ENCODE assay signal across 9 cellular contexts in genomic region chr10:7412482-7413251, GRCh38. TPM values are rescaled to one million over a fixed set of nuclear protein-coding genes. Genes with fewer than 3 reads are reported as not detected.
DNase-seq lines count a peak whose midpoint lies in the region; ATAC-seq and TF ChIP-seq lines count a peak whose summit lies in the region.
"Had no signal": no experiment of that assay in that cellular context is flagged by ENCODE, and none has a peak within 500 bp of the region (broad histone marks: within the 10 kb centered on the region; RNA-seq: fewer than 3 reads in every experiment).

No MANE protein-coding gene starts in this region.

- H3K27ac Mint-ChIP-seq in activated CD4-positive, alpha-beta T cell treated with anti-CD3 and anti-CD28 coated beads for 36 hours = no peak overlapping the region
- H3K27ac Mint-ChIP-seq in effector memory CD8-positive, alpha-beta T cell = no peak overlapping the region
- peak overlapping the region in 3 of 6 donors; percentile 15 to 52 (median 41) for H3K27ac Mint-ChIP-seq in naive B cell

- TF ChIP-seq POLR2A in thyroid gland (IDR thresholded peaks at IDR 0.05) = no peak

- H3K4me1 Mint-ChIP-seq in activated CD4-positive, alpha-beta T cell treated with anti-CD3 and anti-CD28 coated beads for 36 hours = peaks cover 34% of the 10 kb centered on the region
- peaks cover 24 to 27% of the 10 kb centered on the region in 2 donors for H3K4me1 Mint-ChIP-seq in effector memory CD8-positive, alpha-beta T cell (ENCODE audit: low read depth in 2 of 2)
- H3K4me1 Mint-ChIP-seq in naive B cell = peaks cover 31 to 43% (median 32%) of the 10 kb centered on the region in 3 donors

- no peaks in the 10 kb centered on the region for H3K9me3 Mint-ChIP-seq in activated CD4-positive, alpha-beta T cell treated with anti-CD3 and anti-CD28 coated beads for 36 hours (ENCODE audit: low read depth)
- H3K9me3 Mint-ChIP-seq in effector memory CD8-positive, alpha-beta T cell = no peaks in the 10 kb centered on the region
- no peaks in the 10 kb centered on the region for H3K9me3 Mint-ChIP-seq in naive B cell

- DNase-seq in activated CD4-positive, alpha-beta T cell treated with anti-CD3 and anti-CD28 coated beads for 36 hours = peak; percentile 71
- DNase-seq in activated CD4-positive, alpha-beta T cell treated with anti-CD3 and anti-CD28 coated beads for 1 hour = no peak
- no peak for DNase-seq in effector memory CD8-positive, alpha-beta T cell
- peak; percentile 14 for DNase-seq in naive B cell
- DNase-seq in thyroid gland = peak; percentile 63 to 67
- no peak for DNase-seq in NCI-H187 treated with DMSO at 0.1 percent for 48 hours (lab: John Stamatoyannopoulos, UW)

- no peaks in the 10 kb centered on the region for H3K36me3 ChIP-seq in thyroid gland

- H3K36me3 Mint-ChIP-seq in activated CD4-positive, alpha-beta T cell treated with anti-CD3 and anti-CD28 coated beads for 36 hours (ENCODE audit: low read depth) = peaks cover 2% of the 10 kb centered on the region
- H3K36me3 Mint-ChIP-seq in effector memory CD8-positive, alpha-beta T cell (ENCODE audit: insufficient read depth) = peaks cover 26% of the 10 kb centered on the region
- no peaks in the 10 kb centered on the region for H3K36me3 Mint-ChIP-seq in naive B cell

- no peaks in the 10 kb centered on the region for H3K27me3 ChIP-seq in thyroid gland

- intact Hi-C loops in activated CD4-positive, alpha-beta T cell treated with anti-CD3 and anti-CD28 coated beads for 36 hours (cut with DNase I, micrococcal nuclease) = loop anchor here in 1 of 2 experiments (5.0 kb wide), 1 partner anchor 995 kb away; no protein-coding TSS in a partner anchor
- intact Hi-C loops in thyroid gland (cut with DNase I) = loop anchor here (5.0 to 10.0 kb wide), 2 partner anchors 150 to 498 kb away; no protein-coding TSS in a partner anchor

- ATAC-seq in activated CD4-positive, alpha-beta T cell treated with anti-CD3 and anti-CD28 coated beads for 36 hours = no peak
- ATAC-seq in effector memory CD8-positive, alpha-beta T cell (replicated peaks) = no peak
- ATAC-seq in naive B cell (ENCODE audit: low read depth in 2 of 2) (no peak), GM19455 (IDR thresholded peaks at IDR 0.05; ENCODE audit: unreplicated experiment) (no peak), HG02798 (IDR thresholded peaks at IDR 0.05; ENCODE audit: poor library complexity, unreplicated experiment) (no peak)
- ATAC-seq: Panc1 had no signal

- H3K4me1 ChIP-seq in thyroid gland = peaks cover 22 to 25% of the 10 kb centered on the region in 2 donors

- H3K4me3 Mint-ChIP-seq in activated CD4-positive, alpha-beta T cell treated with anti-CD3 and anti-CD28 coated beads for 36 hours = peak overlapping the region; percentile 33
- peak overlapping the region; percentile 98 for H3K4me3 Mint-ChIP-seq in effector memory CD8-positive, alpha-beta T cell
- peak overlapping the region; percentile 86 to 98 (median 95) for H3K4me3 Mint-ChIP-seq in naive B cell

- peak overlapping the region in 2 of 3 donors; percentile 23 to 26 for H3K4me3 ChIP-seq in thyroid gland (replicated peaks in 1 of 3)

- CTCF ChIA-PET in activated CD4-positive, alpha-beta T cell treated with anti-CD3 and anti-CD28 coated beads for 36 hours (lab: Charles Lee) = interaction anchor here (0.7 to 2.5 kb wide), 4 partner anchors 15 to 495 kb away, joined by 3 to 9 read pairs (median 6); no protein-coding TSS in a partner anchor

- H3K27me3 Mint-ChIP-seq in activated CD4-positive, alpha-beta T cell treated with anti-CD3 and anti-CD28 coated beads for 36 hours = peaks cover 10% of the 10 kb centered on the region
- no peaks in the 10 kb centered on the region for H3K27me3 Mint-ChIP-seq in effector memory CD8-positive, alpha-beta T cell
- H3K27me3 Mint-ChIP-seq in naive B cell = peaks cover 6 to 21% (median 10%) of the 10 kb centered on the region in 3 donors

- no peak overlapping the region for H3K27ac ChIP-seq in thyroid gland

- no peak for TF ChIP-seq CTCF in thyroid gland (IDR thresholded peaks at IDR 0.05)

- WGBS in thyroid gland, 2 donors = 7% methylated on average over 17 to 18 of the region's 62 CpGs

- POLR2A ChIA-PET in activated CD4-positive, alpha-beta T cell treated with anti-CD3 and anti-CD28 coated beads for 36 hours (lab: Charles Lee) = no interaction called here

- H3K9me3 ChIP-seq in thyroid gland = no peaks in the 10 kb centered on the region

RNA-seq across cellular contexts. Expression of gene SFMBT2, which starts 1.8 kb away (rescaled TPM):
- 10 to 100 TPM; 17.6 to 18.0 TPM for total RNA-seq in activated CD4-positive, alpha-beta T cell treated with anti-CD3 and anti-CD28 coated beads for 36 hours
- 1 to 10 TPM in 5 of 6 donors, not detected in 1; 1.0 to 2.3 (median 2.0) TPM for polyA plus RNA-seq in naive B cell (ENCODE audit: low read depth in 6 of 6)
- 10 to 100 TPM in 2 of 4 donors, 1 to 10 TPM in 2; 7.1 to 13.2 (median 9.0) TPM for total RNA-seq in thyroid gland

Comparison
In these comparisons a context has a peak if more than half of its experiments do, and no peak if none do; other contexts are left out.
1. DNase-seq: peak in activated CD4-positive, alpha-beta T cell treated with anti-CD3 and anti-CD28 coated beads for 36 hours (single experiment), naive B cell (single experiment) and thyroid gland (2 of 2); none in activated CD4-positive, alpha-beta T cell treated with anti-CD3 and anti-CD28 coated beads for 1 hour (single experiment), effector memory CD8-positive, alpha-beta T cell (0 of 3) and NCI-H187 treated with DMSO at 0.1 percent for 48 hours (single experiment).
2. H3K4me3 Mint-ChIP-seq: peak in every context shown above with its lines; median percentile 98 in effector memory CD8-positive, alpha-beta T cell; 95 in naive B cell; 33 in activated CD4-positive, alpha-beta T cell treated with anti-CD3 and anti-CD28 coated beads for 36 hours.